In the genomic region with DNA sequence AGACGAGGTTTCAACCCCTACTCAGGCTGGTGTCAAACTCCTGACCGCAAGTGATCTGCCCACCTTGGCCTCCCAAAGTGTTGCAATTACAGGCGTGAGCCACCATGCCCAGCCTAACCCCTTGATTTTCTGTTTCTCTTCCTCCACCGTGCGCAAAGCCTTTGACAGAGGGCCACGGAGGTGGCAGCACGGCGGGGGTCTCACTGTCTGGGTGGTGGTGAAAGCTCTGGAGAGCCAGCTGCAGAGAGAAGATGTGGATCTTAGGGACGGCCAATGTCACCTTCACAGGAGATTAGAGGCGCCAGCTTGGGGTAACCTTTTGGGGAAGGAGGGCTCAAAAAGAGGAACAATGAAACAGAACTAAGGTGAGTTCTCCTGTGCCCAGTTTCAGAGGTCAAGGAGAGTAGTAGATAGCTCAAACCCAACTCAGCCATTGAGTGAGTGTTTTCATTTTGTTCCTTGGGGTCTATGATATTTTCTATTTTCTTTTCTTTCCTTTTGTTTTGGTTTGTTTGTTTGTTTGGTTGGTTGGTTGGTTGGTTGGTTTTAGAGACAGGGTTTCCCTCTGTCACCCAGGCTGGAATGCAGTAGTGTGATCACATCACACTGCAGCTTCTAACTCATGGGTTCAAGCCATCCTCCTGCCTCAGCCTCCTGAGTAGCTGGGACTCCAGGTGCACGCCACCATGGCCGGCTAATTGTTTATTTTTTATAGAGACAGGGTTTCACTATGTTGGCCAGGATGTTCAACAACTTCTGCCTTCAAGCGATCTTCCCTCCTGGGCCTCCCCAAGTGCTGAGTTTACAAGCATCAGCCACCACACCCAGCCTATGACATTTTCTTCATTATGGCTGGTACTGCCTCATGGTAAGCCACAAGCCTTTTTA, we compare ENCODE assay signal across 19 cellular contexts. TPM values are rescaled to one million over a fixed set of nuclear protein-coding genes. Genes with fewer than 3 reads are reported as not detected.
DNase-seq lines count a peak whose midpoint lies in the region; ATAC-seq, FAIRE-seq and TF ChIP-seq lines count a peak whose summit lies in the region.
"Had no signal": no experiment of that assay in that cellular context is flagged by ENCODE, and none has a peak within 500 bp of the region (broad histone marks: within the 10 kb centered on the region; RNA-seq: fewer than 3 reads in every experiment).

No MANE protein-coding gene starts in this region.

- TF ChIP-seq CTCF in VCaP (conservative IDR thresholded peaks at IDR 0.05) = no peak
- no peak for TF ChIP-seq CTCF in CD4-positive, alpha-beta T cell (IDR thresholded peaks at IDR 0.05)

- no peaks in the 10 kb centered on the region for H3K9me3 Mint-ChIP-seq in effector memory CD8-positive, alpha-beta T cell
- H3K9me3 Mint-ChIP-seq in CD4-positive, alpha-beta T cell = no peaks in the 10 kb centered on the region
- H3K9me3 Mint-ChIP-seq: activated CD4-positive, alpha-beta memory T cell treated with anti-CD3 and anti-CD28 coated beads, Interleukin-2, amount 10 ng/mL, durations not matched to agents 7 days and 5 days had no signal

- peaks cover 4% of the 10 kb centered on the region for H3K27me3 ChIP-seq in CD4-positive, alpha-beta T cell (ENCODE audit: control insufficient read depth, insufficient read depth, low read length)

- POLR2A ChIA-PET in CD4-positive, alpha-beta T cell (lab: Charles Lee) = no interaction called here

- peak overlapping the region; percentile 63 for H3K27ac ChIP-seq in VCaP
- H3K27ac ChIP-seq in CD4-positive, alpha-beta T cell (ENCODE audit: low read depth, low read length) = no peak overlapping the region
- H3K27ac ChIP-seq: lower lobe of right lung had no signal

- intact Hi-C loops in CD4-positive, alpha-beta T cell (cut with DNase I, micrococcal nuclease) = no loop called here

- ATAC-seq in GM19438 (IDR thresholded peaks at IDR 0.05; ENCODE audit: low read depth, unreplicated experiment) (peak; percentile 63), HG02938 (IDR thresholded peaks at IDR 0.05; ENCODE audit: unreplicated experiment) (peak; percentile 68)
- no peak for ATAC-seq in effector memory CD8-positive, alpha-beta T cell (replicated peaks)
- ATAC-seq in CD4-positive, alpha-beta T cell (ENCODE audit: poor library complexity) = no peak
- ATAC-seq: lower lobe of right lung, T-helper 17 cell had no signal

- peaks cover 5 to 35% of the 10 kb centered on the region in 2 donors for H3K27me3 Mint-ChIP-seq in effector memory CD8-positive, alpha-beta T cell
- peaks cover 26% of the 10 kb centered on the region for H3K27me3 Mint-ChIP-seq in CD4-positive, alpha-beta T cell

- H3K4me1 Mint-ChIP-seq in effector memory CD8-positive, alpha-beta T cell (ENCODE audit: low read depth in 2 of 2) = peaks cover 0 to 1% of the 10 kb centered on the region in 2 donors
- H3K4me1 Mint-ChIP-seq in CD4-positive, alpha-beta T cell (ENCODE audit: low read depth) = no peaks in the 10 kb centered on the region

- peaks cover 8% of the 10 kb centered on the region for H3K36me3 Mint-ChIP-seq in effector memory CD8-positive, alpha-beta T cell (ENCODE audit: insufficient read depth)
- no peaks in the 10 kb centered on the region for H3K36me3 Mint-ChIP-seq in CD4-positive, alpha-beta T cell (ENCODE audit: low read depth)

- no peak overlapping the region for H3K27ac Mint-ChIP-seq in effector memory CD8-positive, alpha-beta T cell
- no peak overlapping the region for H3K27ac Mint-ChIP-seq in CD4-positive, alpha-beta T cell
- H3K27ac Mint-ChIP-seq: activated CD4-positive, alpha-beta memory T cell treated with anti-CD3 and anti-CD28 coated beads, Interleukin-2, amount 10 ng/mL, durations not matched to agents 7 days and 5 days; T-helper 17 cell had no signal

- in situ Hi-C loops in KBM-7 (cut with MboI; ENCODE audit: low pct_unique_long_range_greater_than_20kb, low sequenced_read_pairs) = no loop called here

- H3K4me3 Mint-ChIP-seq in effector memory CD8-positive, alpha-beta T cell = no peak overlapping the region
- H3K4me3 Mint-ChIP-seq in CD4-positive, alpha-beta T cell = no peak overlapping the region
- H3K4me3 Mint-ChIP-seq: activated CD4-positive, alpha-beta memory T cell treated with anti-CD3 and anti-CD28 coated beads, Interleukin-2, amount 10 ng/mL, durations not matched to agents 7 days and 5 days; T-helper 17 cell had no signal

- DNase-seq in GM12891 (ENCODE audit: insufficient read length, low spot score) (no peak), KBM-7 (no peak), COLO668 (lab: John Stamatoyannopoulos, UW; ENCODE audit: unreplicated experiment) (no peak)
- DNase-seq in effector memory CD8-positive, alpha-beta T cell = no peak
- no peak for DNase-seq in CD4-positive, alpha-beta T cell
- DNase-seq: activated CD4-positive, alpha-beta memory T cell treated with anti-CD3 and anti-CD28 coated beads, Interleukin-2, amount 10 ng/mL, durations not matched to agents 7 days and 5 days; activated naive CD4-positive, alpha-beta T cell treated with anti-CD3 and anti-CD28 coated beads, Interleukin-2, amount 50 U/mL, for 16 hours; caudate nucleus; hippocampal formation; Kasumi-1; lower lobe of right lung; NCI-H2081 treated with DMSO at 0.1 percent for 48 hours; occipital lobe; T-helper 17 cell had no signal

- CTCF ChIA-PET in CD4-positive, alpha-beta T cell (lab: Charles Lee) = no interaction called here

- peak; percentile 89 for FAIRE-seq in GM12891 (lab: Jason Lieb, UNC)

- H3K9me3 ChIP-seq in CD4-positive, alpha-beta T cell (ENCODE audit: control insufficient read depth, low read length) = no peaks in the 10 kb centered on the region
- H3K9me3 ChIP-seq: lower lobe of right lung had no signal

- no peak for TF ChIP-seq POLR2A in GM12891 (IDR thresholded peaks at IDR 0.05; ENCODE audit: low read depth, low read length)

TF ChIP-seq in GM12891, 5 proteins besides CTCF, POLR2A, EP300 and RAD21:
- peak; percentile 71 for TF ChIP-seq SPI1 (IDR thresholded peaks at IDR 0.05; ENCODE audit: low read depth, low read length)
- no peak for TF ChIP-seq POU2F2 (IDR thresholded peaks at IDR 0.05; ENCODE audit: low read depth, low read length)
- TF ChIP-seq TAF1 (IDR thresholded peaks at IDR 0.05; ENCODE audit: low read depth, low read length) = no peak
- no peak for TF ChIP-seq PAX5 (IDR thresholded peaks at IDR 0.05; ENCODE audit: insufficient read depth, low read length, severe bottlenecking)

RNA-seq across cellular contexts. Expression of a gene that starts 37.7 kb away (rescaled TPM):
- 0.13 TPM for polyA plus RNA-seq in GM12891 (2012; ENCODE audit: low read depth, missing spikeins)
- under 1 TPM in 1 of 2 experiments, not detected in 1; 0.14 TPM for total RNA-seq in CD4-positive, alpha-beta T cell
- total RNA-seq: lower lobe of right lung, occipital lobe, urinary bladder had no signal
- polyA plus RNA-seq: esophagus had no signal

RNA-seq across cellular contexts. Expression of a gene that starts 39.5 kb away (rescaled TPM):
- 24.9 TPM for polyA plus RNA-seq in GM12891 (2012; ENCODE audit: low read depth, missing spikeins)
- total RNA-seq in CD4-positive, alpha-beta T cell = under 1 TPM in 1 of 2 experiments, not detected in 1; 0.41 TPM
- total RNA-seq: activated CD4-positive, alpha-beta memory T cell treated with anti-CD3 and anti-CD28 coated beads, Interleukin-2, amount 10 ng/mL, durations not matched to agents 7 days and 5 days had no signal

RNA-seq across cellular contexts. Expression of a gene that starts 50.3 kb away (rescaled TPM):
- polyA plus RNA-seq in GM12891 (2012; ENCODE audit: low read depth, missing spikeins) = 0.18 TPM
- total RNA-seq in CD4-positive, alpha-beta T cell = not detected
- total RNA-seq: lower lobe of right lung, occipital lobe had no signal
- polyA plus RNA-seq: esophagus had no signal

Comparison
In these comparisons a context has a peak if more than half of its experiments do, and no peak if none do; other contexts are left out.
1. ATAC-seq: peak in GM19438 (single experiment) and HG02938 (single experiment); none in effector memory CD8-positive, alpha-beta T cell (single experiment) and CD4-positive, alpha-beta T cell (single experiment).